ENCODE assay signal across 10 cellular contexts in the genomic region with DNA sequence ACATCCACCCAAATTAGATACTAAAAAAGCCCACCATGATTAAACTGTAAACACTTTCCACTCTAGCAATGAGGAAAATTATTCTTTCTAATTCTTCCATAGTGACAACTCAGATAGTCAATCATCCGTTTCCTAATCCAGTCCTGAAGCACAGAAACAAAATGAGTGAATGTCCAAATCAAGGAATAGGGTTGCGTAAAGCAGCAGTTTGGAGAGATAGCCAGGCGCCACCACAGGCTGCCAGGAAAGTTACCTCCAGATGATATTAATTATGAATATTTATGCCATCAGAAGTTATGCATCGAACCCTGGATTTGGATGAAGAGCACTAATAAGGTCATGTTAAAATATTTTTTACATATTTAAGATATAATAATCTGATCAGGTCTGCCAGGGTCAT.
DNase-seq lines count a peak whose midpoint lies in the region; ATAC-seq, FAIRE-seq and TF ChIP-seq lines count a peak whose summit lies in the region.
"Had no signal": no experiment of that assay in that cellular context is flagged by ENCODE, and none has a peak within 500 bp of the region (broad histone marks: within the 10 kb centered on the region; RNA-seq: fewer than 3 reads in every experiment).

No MANE protein-coding gene starts in this region.

- H3K9ac ChIP-seq in colonic mucosa (ENCODE audit: low read depth in 2 of 2, low read length in 2 of 2): no peak overlapping the region
- H3K9ac ChIP-seq in kidney (ENCODE audit: low read length in 2 of 2): no peak overlapping the region

- H3K4me3 ChIP-seq in ACC112 (ENCODE audit: low read depth, low read length) (peak overlapping the region; percentile 90; the same call in 1 of the 2 replicates), colonic mucosa (no peak overlapping the region), kidney (ENCODE audit: low read length in 2 of 2) (no peak overlapping the region)
- H3K4me3 ChIP-seq: MG63 had no signal

- H3K79me2 ChIP-seq in ACC112 (ENCODE audit: control insufficient read depth, insufficient read depth, low read length, unreplicated experiment): peaks cover 43% of the 10 kb centered on the region

- ATAC-seq in activated naive CD8-positive, alpha-beta T cell treated with anti-CD3 and anti-CD28 coated beads, Interleukin-2, amount 50 U/mL, for 24 hours: no peak
- ATAC-seq in HG03097 (IDR thresholded peaks at IDR 0.05; ENCODE audit: low FRiP score, unreplicated experiment): no peak

- DNase-seq in ELR (ENCODE audit: low read depth): peak; percentile 34
- no peak for DNase-seq in activated naive CD8-positive, alpha-beta T cell treated with anti-CD3 and anti-CD28 coated beads, Interleukin-2, amount 50 U/mL, for 24 hours
- no peak for DNase-seq in mesothelial cell of epicardium (ENCODE audit: low spot score in 2 of 2, unreplicated experiment in 2 of 2)
- no peak for DNase-seq in putamen (ENCODE audit: low spot score)
- no peak for DNase-seq in colonic mucosa
- DNase-seq in kidney: no peak
- DNase-seq: aorta, MG63 had no signal

- peaks cover 23% of the 10 kb centered on the region for H3K36me3 Mint-ChIP-seq in activated naive CD8-positive, alpha-beta T cell treated with anti-CD3 and anti-CD28 coated beads, Interleukin-2, amount 50 U/mL, for 24 hours (ENCODE audit: low read depth)
- no peaks in the 10 kb centered on the region for H3K36me3 Mint-ChIP-seq in mesothelial cell of epicardium

- H2AFZ ChIP-seq in ACC112 (ENCODE audit: low read length, unreplicated experiment): no peak overlapping the region

- H3K27ac ChIP-seq in ACC112 (ENCODE audit: low read depth, low read length): peak overlapping the region; percentile 99
- no peak overlapping the region for H3K27ac ChIP-seq in colonic mucosa
- no peak overlapping the region for H3K27ac ChIP-seq in kidney (ENCODE audit: low read depth in 2 of 2, low read length in 2 of 2)

- TF ChIP-seq CTCF in mesothelial cell of epicardium (IDR thresholded peaks at IDR 0.05; ENCODE audit: unreplicated experiment) (no peak), colonic mucosa (IDR thresholded peaks at IDR 0.05) (no peak), kidney (IDR thresholded peaks at IDR 0.05; ENCODE audit: borderline replicate concordance, extremely low read depth, insufficient read depth) (no peak)

- intact Hi-C loops in colonic mucosa (cut with DNase I): no loop called here
- intact Hi-C loops in kidney (cut with DNase I): no loop called here

- H3K27me3 ChIP-seq in ACC112 (ENCODE audit: insufficient read depth, low read length): no peaks in the 10 kb centered on the region
- no peaks in the 10 kb centered on the region for H3K27me3 ChIP-seq in colonic mucosa
- H3K27me3 ChIP-seq: MG63 had no signal

- peaks cover 64% of the 10 kb centered on the region for H3K4me1 Mint-ChIP-seq in activated naive CD8-positive, alpha-beta T cell treated with anti-CD3 and anti-CD28 coated beads, Interleukin-2, amount 50 U/mL, for 24 hours
- peaks cover 54% of the 10 kb centered on the region for H3K4me1 Mint-ChIP-seq in mesothelial cell of epicardium

- no peaks in the 10 kb centered on the region for H3K27me3 Mint-ChIP-seq in activated naive CD8-positive, alpha-beta T cell treated with anti-CD3 and anti-CD28 coated beads, Interleukin-2, amount 50 U/mL, for 24 hours
- H3K27me3 Mint-ChIP-seq in mesothelial cell of epicardium (ENCODE audit: low read depth): no peaks in the 10 kb centered on the region

- H3K36me3 ChIP-seq in ACC112 (ENCODE audit: insufficient read depth, low read length) (peaks cover 10% of the 10 kb centered on the region; the same call in 1 of the 2 replicates), colonic mucosa (no peaks in the 10 kb centered on the region), kidney (ENCODE audit: control insufficient read depth in 1 of 2, insufficient read depth in 2 of 2, low read length in 2 of 2) (no peaks in the 10 kb centered on the region)

- H3K4me1 ChIP-seq in ACC112 (ENCODE audit: control insufficient read depth, insufficient read depth, low read length, unreplicated experiment) (peaks cover 33% of the 10 kb centered on the region), colonic mucosa (no peaks in the 10 kb centered on the region), kidney (ENCODE audit: control insufficient read depth in 1 of 2, insufficient read depth in 1 of 2, low read depth in 1 of 2, low read length in 2 of 2) (peaks cover 5 to 12% of the 10 kb centered on the region in 2 donors)

- no peak for FAIRE-seq in kidney (lab: Jason Lieb, UNC)

- H3K4me3 Mint-ChIP-seq in activated naive CD8-positive, alpha-beta T cell treated with anti-CD3 and anti-CD28 coated beads, Interleukin-2, amount 50 U/mL, for 24 hours: peak overlapping the region; percentile 95
- H3K4me3 Mint-ChIP-seq in mesothelial cell of epicardium: no peak overlapping the region

- no peaks in the 10 kb centered on the region for H3K9me3 ChIP-seq in colonic mucosa
- H3K9me3 ChIP-seq in kidney (ENCODE audit: control insufficient read depth in 1 of 2, low read length in 2 of 2): no peaks in the 10 kb centered on the region
- H3K9me3 ChIP-seq: MG63 had no signal

- peak overlapping the region; percentile 100 for H3K27ac Mint-ChIP-seq in activated naive CD8-positive, alpha-beta T cell treated with anti-CD3 and anti-CD28 coated beads, Interleukin-2, amount 50 U/mL, for 24 hours
- peak overlapping the region; percentile 31 for H3K27ac Mint-ChIP-seq in mesothelial cell of epicardium

- H3K9me3 Mint-ChIP-seq in activated naive CD8-positive, alpha-beta T cell treated with anti-CD3 and anti-CD28 coated beads, Interleukin-2, amount 50 U/mL, for 24 hours: no peaks in the 10 kb centered on the region
- no peaks in the 10 kb centered on the region for H3K9me3 Mint-ChIP-seq in mesothelial cell of epicardium
